In genomic region chr16:4370570-4371480, GRCh38 we compare ENCODE assay signal across 8 cellular contexts. TPM values are rescaled to one million over a fixed set of nuclear protein-coding genes. Genes with fewer than 3 reads are reported as not detected.
DNase-seq lines count a peak whose midpoint lies in the region; ATAC-seq and TF ChIP-seq lines count a peak whose summit lies in the region.

No MANE protein-coding gene starts in this region.

- peaks cover 14% of the 10 kb centered on the region for H3K79me2 ChIP-seq in MM.1S (ENCODE audit: low read length)

- no peaks in the 10 kb centered on the region for H4K20me1 ChIP-seq in MM.1S (ENCODE audit: insufficient read depth, low read length)

- no peak overlapping the region for H3K27ac Mint-ChIP-seq in central memory CD8-positive, alpha-beta T cell (ENCODE audit: low read depth)

- no peaks in the 10 kb centered on the region for H3K9me2 ChIP-seq in MM.1S (replicated peaks; ENCODE audit: insufficient read depth, low read length)

- H3K27me3 ChIP-seq in HUES6 (ENCODE audit: control insufficient read depth, insufficient read depth, low read length) (no peaks in the 10 kb centered on the region), lower lobe of right lung (ENCODE audit: low read depth) (no peaks in the 10 kb centered on the region), thyroid gland (no peaks in the 10 kb centered on the region), MM.1S (replicated peaks; ENCODE audit: insufficient read depth, low read length) (no peaks in the 10 kb centered on the region)

- 40 to 44% methylated on average over 6 to 9 of the region's 15 CpGs for WGBS in thyroid gland, 2 donors

- ATAC-seq in central memory CD8-positive, alpha-beta T cell (replicated peaks; ENCODE audit: extremely low read depth, poor library complexity, severe bottlenecking): no peak
- peak; percentile 22 to 51 for ATAC-seq in lower lobe of right lung

- H3K4me2 ChIP-seq in MM.1S (ENCODE audit: low read depth, low read length): no peak overlapping the region

- no peaks in the 10 kb centered on the region for H3K9me3 Mint-ChIP-seq in central memory CD8-positive, alpha-beta T cell

- no peak for DNase-seq in central memory CD8-positive, alpha-beta T cell (ENCODE audit: low spot score in 2 of 2)
- DNase-seq in lower lobe of right lung (peak; percentile 69), thyroid gland (peak; percentile 91 to 93), iPS-NIHi11 (ENCODE audit: low spot score) (no peak), NCI-H128 (lab: John Stamatoyannopoulos, UW; ENCODE audit: unreplicated experiment) (no peak), MM.1S (no peak), GM10248 (ENCODE audit: extremely low spot score) (no peak)

- no peak for TF ChIP-seq POLR2A in thyroid gland (IDR thresholded peaks at IDR 0.05)

- peak overlapping the region; percentile 72 for H3K4me3 ChIP-seq in HUES6 (ENCODE audit: low read depth, low read length)
- H3K4me3 ChIP-seq in lower lobe of right lung: peak overlapping the region; percentile 74
- peak overlapping the region in 1 of 3 donors; percentile 55 for H3K4me3 ChIP-seq in thyroid gland (replicated peaks in 1 of 3)
- no peak overlapping the region for H3K4me3 ChIP-seq in MM.1S (ENCODE audit: low read length)

- no peaks in the 10 kb centered on the region for H3K27me3 Mint-ChIP-seq in central memory CD8-positive, alpha-beta T cell

- H3F3A ChIP-seq in MM.1S (ENCODE audit: insufficient read depth, low read length): no peaks in the 10 kb centered on the region

- TF ChIP-seq CTCF in lower lobe of right lung (IDR thresholded peaks at IDR 0.05) (no peak), thyroid gland (IDR thresholded peaks at IDR 0.05) (no peak), MM.1S (IDR thresholded peaks at IDR 0.05; ENCODE audit: low read length) (no peak), GM10248 (IDR thresholded peaks at IDR 0.05; ENCODE audit: control extremely low read depth, extremely low read depth, low read depth, missing control alignments) (no peak)

- H3K36me3 ChIP-seq in HUES6 (ENCODE audit: control insufficient read depth, insufficient read depth, low read length) (no peaks in the 10 kb centered on the region), lower lobe of right lung (no peaks in the 10 kb centered on the region), thyroid gland (no peaks in the 10 kb centered on the region), MM.1S (replicated peaks; ENCODE audit: insufficient read depth, low read length) (no peaks in the 10 kb centered on the region)

- H2AFZ ChIP-seq in MM.1S (ENCODE audit: low read length): no peak overlapping the region

- H3K4me3 Mint-ChIP-seq in central memory CD8-positive, alpha-beta T cell: peak overlapping the region; percentile 74

- H3K4me1 Mint-ChIP-seq in central memory CD8-positive, alpha-beta T cell: peaks cover 16% of the 10 kb centered on the region

- H3K9me3 ChIP-seq in HUES6 (ENCODE audit: control insufficient read depth, insufficient read depth, low read depth, low read length) (no peaks in the 10 kb centered on the region), lower lobe of right lung (no peaks in the 10 kb centered on the region), thyroid gland (no peaks in the 10 kb centered on the region), MM.1S (replicated peaks; ENCODE audit: insufficient read depth, low read length) (no peaks in the 10 kb centered on the region)

- H3K9ac ChIP-seq in HUES6 (ENCODE audit: low read length) (no peak overlapping the region), MM.1S (ENCODE audit: low read length) (no peak overlapping the region)

- CTCF ChIA-PET in GM10248 (lab: Yijun Ruan, JAX): interaction anchor here (1.1 to 2.6 kb wide), 4 partner anchors 11 to 117 kb away, joined by 3 to 16 read pairs (median 4); no protein-coding TSS in a partner anchor

- H3K27ac ChIP-seq in HUES6 (ENCODE audit: low read depth, low read length) (no peak overlapping the region), lower lobe of right lung (peak overlapping the region; percentile 77), thyroid gland (peak overlapping the region; percentile 93 to 99 (median 98)), MM.1S (ENCODE audit: low read length) (no peak overlapping the region)

- POLR2A ChIA-PET in GM10248 (lab: Yijun Ruan, JAX): no interaction called here

- H3K36me3 Mint-ChIP-seq in central memory CD8-positive, alpha-beta T cell (ENCODE audit: insufficient read depth): peaks cover 15% of the 10 kb centered on the region

- H3K4me1 ChIP-seq in HUES6 (ENCODE audit: control insufficient read depth, insufficient read depth, low read length): peaks cover 46% of the 10 kb centered on the region
- peaks cover 66% of the 10 kb centered on the region for H3K4me1 ChIP-seq in lower lobe of right lung
- H3K4me1 ChIP-seq in thyroid gland: peaks cover 54 to 68% of the 10 kb centered on the region in 2 donors
- no peaks in the 10 kb centered on the region for H3K4me1 ChIP-seq in MM.1S (ENCODE audit: low read length)

- intact Hi-C loops in lower lobe of right lung (cut with DNase I) (no loop called here), thyroid gland (cut with DNase I) (no loop called here)

RNA-seq across cellular contexts. Expression of gene VASN, which starts 0.8 kb away (rescaled TPM):
- 17.4 TPM for total RNA-seq in lower lobe of right lung
- total RNA-seq in thyroid gland: 10 to 100 TPM; 21.9 to 47.0 (median 28.8) TPM

RNA-seq across cellular contexts. Expression of gene PAM16, which starts 19.7 kb away (rescaled TPM):
- 40.0 TPM for total RNA-seq in lower lobe of right lung
- total RNA-seq in thyroid gland: 10 to 100 TPM in 3 of 4 donors, 1 to 10 TPM in 1; 5.6 to 60.2 (median 27.3) TPM

RNA-seq across cellular contexts. Expression of gene CORO7, which starts 45.6 kb away (rescaled TPM):
- 58.5 TPM for total RNA-seq in lower lobe of right lung
- 10 to 100 TPM; 17.9 to 53.7 (median 29.7) TPM for total RNA-seq in thyroid gland

RNA-seq across cellular contexts. Expression of gene DNAJA3, which starts 54.8 kb away (rescaled TPM):
- total RNA-seq in lower lobe of right lung (34.6 TPM), thyroid gland (10 to 100 TPM; 41.0 to 61.0 (median 51.0) TPM)

RNA-seq across cellular contexts. Expression of gene GLIS2, which starts 55.0 kb away (rescaled TPM):
- total RNA-seq in lower lobe of right lung: 21.5 TPM
- total RNA-seq in thyroid gland: 1 to 10 TPM; 5.5 to 7.6 (median 6.7) TPM

Comparison
In these comparisons a context has a peak if more than half of its experiments do, and no peak if none do; other contexts are left out.
1. H3K27ac ChIP-seq: peak in lower lobe of right lung (single experiment) and thyroid gland (3 of 3); none in HUES6 (single experiment) and MM.1S (single experiment).
2. DNase-seq: peak in lower lobe of right lung (single experiment) and thyroid gland (2 of 2); none in central memory CD8-positive, alpha-beta T cell (0 of 2), iPS-NIHi11 (single experiment), NCI-H128 (single experiment), MM.1S (single experiment) and GM10248 (single experiment).